Comparison of ENCODE assay signal across 20 cellular contexts in the genomic region with DNA sequence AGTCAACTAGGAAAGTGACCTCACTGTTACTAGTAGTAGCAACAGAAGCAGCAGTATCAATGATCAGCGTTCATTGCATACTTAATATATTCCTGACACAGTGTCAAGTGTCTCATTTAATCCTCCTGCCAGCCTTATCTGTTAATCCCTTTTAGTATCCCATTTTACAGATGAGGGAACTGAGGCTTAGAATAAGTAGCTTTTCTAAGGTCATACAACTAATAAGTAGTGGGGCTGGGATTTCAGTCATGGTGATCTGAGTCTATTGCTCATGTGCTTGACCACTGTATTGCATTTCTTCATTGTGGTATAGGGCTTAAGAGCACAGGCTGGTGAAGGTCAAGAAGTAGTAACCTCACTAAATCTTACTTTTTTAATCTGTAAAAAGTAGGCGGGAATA.
DNase-seq lines count a peak whose midpoint lies in the region; ATAC-seq, FAIRE-seq and TF ChIP-seq lines count a peak whose summit lies in the region.
"Had no signal": no experiment of that assay in that cellular context is flagged by ENCODE, and none has a peak within 500 bp of the region (broad histone marks: within the 10 kb centered on the region; RNA-seq: fewer than 3 reads in every experiment).

No MANE protein-coding gene starts in this region.

- H3K36me3 Mint-ChIP-seq in CD4-positive, alpha-beta T cell (ENCODE audit: low read depth) = no peaks in the 10 kb centered on the region
- H3K36me3 Mint-ChIP-seq: CD4-positive, alpha-beta memory T cell; CD8-positive, alpha-beta memory T cell had no signal

- POLR2A ChIA-PET in HepG2 (lab: Yijun Ruan, JAX) (no interaction called here), H1 (lab: Charles Lee; ENCODE audit: partially characterized antibody) (interaction anchor here (1.1 kb wide), 1 partner anchor 17 kb away, joined by 3 read pairs; no protein-coding TSS in a partner anchor)
- POLR2A ChIA-PET in CD4-positive, alpha-beta T cell (lab: Charles Lee) = no interaction called here

- TF ChIP-seq EP300 in HepG2 (IDR thresholded peaks at IDR 0.05; ENCODE audit: low read depth in 2 of 2, low read length in 2 of 2) = no peak
- no peak for TF ChIP-seq EP300 in HepG2 (CRISPR knock-in tag; IDR thresholded peaks at IDR 0.05; ENCODE audit: borderline replicate concordance)
- TF ChIP-seq EP300 in H1 (IDR thresholded peaks at IDR 0.05; ENCODE audit: borderline replicate concordance in 1 of 2, low read depth in 2 of 2, low read length in 2 of 2) = no peak

- no peak overlapping the region for H4K91ac ChIP-seq in H1 (replicated peaks; ENCODE audit: insufficient read length, low read length)

- H3K56ac ChIP-seq in H1 (replicated peaks; ENCODE audit: insufficient read length, low read depth, low read length) = no peak overlapping the region

- no TSS peak for BruUV-seq in HepG2 (replicated peaks; lab: Mats Ljungman, UMichigan)

- 89% methylated on average over 2 of the region's 2 CpGs for WGBS in HepG2 (ENCODE audit: low lambda C conversion rate)
- 86% methylated on average over 1 of the region's 2 CpGs for WGBS in right lobe of liver (ENCODE audit: insufficient coverage, low coverage, low lambda C conversion rate, missing lambda C conversion rate)
- 95% methylated on average over 2 of the region's 2 CpGs; no CpG with 5 or more reads in 1 of the 2 experiments for WGBS in H1 (ENCODE audit: extremely low coverage in 1 of 2, insufficient coverage in 1 of 2, insufficient read length in 1 of 2, insufficient replicate concordance in 2 of 2, low coverage in 1 of 2, low lambda C conversion rate in 2 of 2, missing lambda C conversion rate in 1 of 2), 2 experiments

- no peak overlapping the region for H3K14ac ChIP-seq in H1 (ENCODE audit: insufficient read length)

- H3K9me3 ChIP-seq in HepG2 (ENCODE audit: low read length) = no peaks in the 10 kb centered on the region
- H3K9me3 ChIP-seq in right lobe of liver = no peaks in the 10 kb centered on the region
- no peaks in the 10 kb centered on the region for H3K9me3 ChIP-seq in H1 (ENCODE audit: insufficient read depth in 2 of 2, low read depth in 1 of 2, low read length in 1 of 2)
- no peaks in the 10 kb centered on the region for H3K9me3 ChIP-seq in CD4-positive, alpha-beta T cell (ENCODE audit: control insufficient read depth, low read length)
- H3K9me3 ChIP-seq: A549; BLaER1 treated with 17β-estradiol and CSF1 and Interleukin-3, amounts not matched to agents 10 nM and 100 nM had no signal

- TF ChIP-seq CTCF in HepG2 (CRISPR knock-in tag; IDR thresholded peaks at IDR 0.05) (no peak), right lobe of liver (IDR thresholded peaks at IDR 0.05) (no peak), H1 (IDR thresholded peaks at IDR 0.05; ENCODE audit: control extremely low read depth in 1 of 3, insufficient read depth in 1 of 3, low read depth in 1 of 3, low read length in 3 of 3) (no peak)
- TF ChIP-seq CTCF in CD4-positive, alpha-beta T cell (IDR thresholded peaks at IDR 0.05) = no peak

- DNase-seq in DMS 273 (lab: John Stamatoyannopoulos, UW; ENCODE audit: unreplicated experiment) (peak; percentile 16), DMS 273 treated with DMSO at 0.1 percent for 48 hours (lab: John Stamatoyannopoulos, UW) (no peak), HepG2 (ENCODE audit: low spot score) (no peak), right lobe of liver (no peak), H1 (ENCODE audit: low read depth in 1 of 2, low spot score in 2 of 2) (no peak)
- DNase-seq in CD4-positive, alpha-beta T cell = no peak
- DNase-seq: AML-193; CD4-positive, alpha-beta memory T cell; CD8-positive, alpha-beta memory T cell; COR-L47; DMS79 treated with DMSO at 0.1 percent for 48 hours; GF-D8 had no signal

- H3K36me3 ChIP-seq in HepG2 (replicated peaks in 1 of 2; ENCODE audit: control insufficient read depth in 1 of 2, insufficient read depth in 2 of 2, low read length in 2 of 2) (no peaks in the 10 kb centered on the region), right lobe of liver (no peaks in the 10 kb centered on the region), H1 (ENCODE audit: control insufficient read depth in 2 of 4, insufficient read depth in 4 of 4, low read length in 3 of 4) (no peaks in the 10 kb centered on the region)
- H3K36me3 ChIP-seq: BLaER1 treated with 17β-estradiol and CSF1 and Interleukin-3, amounts not matched to agents 10 nM and 100 nM had no signal

- H3K27me3 ChIP-seq in HepG2 (ENCODE audit: control insufficient read depth in 1 of 2, insufficient read depth in 2 of 2, low read length in 2 of 2) (no peaks in the 10 kb centered on the region), right lobe of liver (no peaks in the 10 kb centered on the region), H1 (replicated peaks in 1 of 4; ENCODE audit: control insufficient read depth in 3 of 4, extremely low read depth in 1 of 4, insufficient read depth in 3 of 4, low read length in 3 of 4) (no peaks in the 10 kb centered on the region)
- H3K27me3 ChIP-seq in CD4-positive, alpha-beta T cell (ENCODE audit: control insufficient read depth, insufficient read depth, low read length) = no peaks in the 10 kb centered on the region
- H3K27me3 ChIP-seq: BLaER1 treated with 17β-estradiol and CSF1 and Interleukin-3, amounts not matched to agents 10 nM and 100 nM had no signal

- H4K20me1 ChIP-seq in HepG2 (ENCODE audit: insufficient read depth, low read length) (0 out of 2 replicates have a peak, but pooled peaks cover 2% of the 10 kb centered on the region), H1 (replicated peaks in 1 of 2; ENCODE audit: control insufficient read depth in 1 of 2, insufficient read depth in 2 of 2, low read length in 2 of 2) (peaks cover 8 to 11% of the 10 kb centered on the region in 2 experiments)

- peaks cover 6% of the 10 kb centered on the region for H3K79me1 ChIP-seq in H1 (ENCODE audit: low read depth, low read length)

- H2BK15ac ChIP-seq in H1 (ENCODE audit: low read length) = no peak overlapping the region

- no peaks in the 10 kb centered on the region for H3K23me2 ChIP-seq in H1 (ENCODE audit: low read depth, low read length)

- H4K8ac ChIP-seq in H1 (ENCODE audit: extremely low read depth, insufficient read depth, low read length) = no peak overlapping the region

- H4K5ac ChIP-seq in H1 (ENCODE audit: insufficient read length, low read depth, low read length) = no peak overlapping the region

- peaks cover 3% of the 10 kb centered on the region for H3K27me3 Mint-ChIP-seq in CD4-positive, alpha-beta T cell
- H3K27me3 Mint-ChIP-seq: B cell; CD4-positive, alpha-beta memory T cell had no signal

- H3K79me2 ChIP-seq in HepG2 (ENCODE audit: insufficient read depth, low read length) = peaks cover 7% of the 10 kb centered on the region
- H3K79me2 ChIP-seq in H1 (ENCODE audit: control insufficient read depth in 1 of 2, insufficient read depth in 2 of 2, low read length in 2 of 2) = peaks cover 0 to 94% of the 10 kb centered on the region in 2 experiments; a peak in 3 of 4 replicates

- in situ Hi-C loops in HepG2 (cut with HindIII; ENCODE audit: extremely low pct_ligation_motif_present, low pct_unique_long_range_greater_than_20kb) = no loop called here

- TF ChIP-seq RAD21 in HepG2 (CRISPR knock-in tag; IDR thresholded peaks at IDR 0.05) (no peak), H1 (IDR thresholded peaks at IDR 0.05 in 1 of 2, conservative IDR thresholded peaks at IDR 0.05 in 1 of 2; ENCODE audit: low read depth in 2 of 2, low read length in 2 of 2) (no peak)

- no peak overlapping the region for H2AFZ ChIP-seq in HepG2 (ENCODE audit: low read length)
- H2AFZ ChIP-seq in H1 (ENCODE audit: low read length) = no peak overlapping the region

- H3K27ac ChIP-seq in HepG2 (ENCODE audit: extremely low read length, insufficient read depth, low read length) (no peak overlapping the region), right lobe of liver (no peak overlapping the region), H1 (ENCODE audit: low read depth, low read length) (no peak overlapping the region)
- no peak overlapping the region for H3K27ac ChIP-seq in CD4-positive, alpha-beta T cell (ENCODE audit: low read depth, low read length)
- H3K27ac ChIP-seq: 22Rv1; A549; BLaER1 treated with 17β-estradiol and CSF1 and Interleukin-3, amounts not matched to agents 10 nM and 100 nM; C4-2B had no signal

- H2BK5ac ChIP-seq in H1 (ENCODE audit: low read depth, low read length) = no peak overlapping the region

- H3K4me3 Mint-ChIP-seq in CD4-positive, alpha-beta T cell = no peak overlapping the region
- H3K4me3 Mint-ChIP-seq: B cell; CD4-positive, alpha-beta memory T cell; CD8-positive, alpha-beta memory T cell had no signal

- no peak overlapping the region for H2BK12ac ChIP-seq in H1 (ENCODE audit: low read depth, low read length)

- H3K4me1 ChIP-seq in HepG2 (ENCODE audit: insufficient read depth, low read length) (peaks cover 17% of the 10 kb centered on the region), right lobe of liver (no peaks in the 10 kb centered on the region), H1 (replicated peaks in 1 of 4; ENCODE audit: control insufficient read depth in 3 of 4, insufficient read depth in 4 of 4, low read length in 3 of 4) (peaks cover 0 to 14% (median 8%) of the 10 kb centered on the region in 4 experiments; a peak in 4 of 7 replicates)
- H3K4me1 ChIP-seq: A549 had no signal

- CTCF ChIA-PET in HepG2 (lab: Yijun Ruan, JAX; ENCODE audit: low intra/inter-chr PET ratio, low total read pairs) (no interaction called here), H1 (lab: Charles Lee; ENCODE audit: partially characterized antibody) (no interaction called here)
- CTCF ChIA-PET in CD4-positive, alpha-beta T cell (lab: Charles Lee) = no interaction called here

- H3K27ac Mint-ChIP-seq in CD4-positive, alpha-beta T cell = no peak overlapping the region
- H3K27ac Mint-ChIP-seq: B cell; CD4-positive, alpha-beta memory T cell; CD8-positive, alpha-beta memory T cell had no signal

- H3K9me3 Mint-ChIP-seq in CD4-positive, alpha-beta T cell = peaks cover 4% of the 10 kb centered on the region

- no peak overlapping the region for H2AK5ac ChIP-seq in H1 (ENCODE audit: low read depth, low read length)

- TF ChIP-seq POLR2A in HepG2 (IDR thresholded peaks at IDR 0.05; ENCODE audit: insufficient read depth in 1 of 2, low read depth in 2 of 2, low read length in 2 of 2) = no peak
- no peak for TF ChIP-seq POLR2A in right lobe of liver (IDR thresholded peaks at IDR 0.05)
- TF ChIP-seq POLR2A in H1 (IDR thresholded peaks at IDR 0.05; ENCODE audit: control extremely low read depth in 1 of 2, low read depth in 2 of 2, low read length in 2 of 2) = no peak

- no peaks in the 10 kb centered on the region for H3K4me1 Mint-ChIP-seq in CD4-positive, alpha-beta T cell (ENCODE audit: low read depth)
- H3K4me1 Mint-ChIP-seq: B cell; CD4-positive, alpha-beta memory T cell; CD8-positive, alpha-beta memory T cell had no signal

- no peak overlapping the region for H3K18ac ChIP-seq in H1 (ENCODE audit: extremely low read depth, low read length)

- ATAC-seq in HepG2 = no peak
- ATAC-seq in right lobe of liver = no peak
- ATAC-seq in CD4-positive, alpha-beta T cell (ENCODE audit: poor library complexity) = no peak
- ATAC-seq: A549 had no signal

- no peak overlapping the region for H3K23ac ChIP-seq in H1 (ENCODE audit: insufficient read length)

- intact Hi-C loops in HepG2 (cut with micrococcal nuclease; ENCODE audit: unreplicated experiment) (no loop called here), right lobe of liver (cut with DNase I) (no loop called here)
- intact Hi-C loops in CD4-positive, alpha-beta T cell (cut with DNase I, micrococcal nuclease) = no loop called here

- H3K4me2 ChIP-seq in HepG2 (ENCODE audit: low read depth, low read length) (no peak overlapping the region), H1 (ENCODE audit: insufficient read depth in 1 of 2, low read depth in 2 of 2, low read length in 2 of 2) (no peak overlapping the region)
- H3K4me2 ChIP-seq: A549; BLaER1 treated with 17β-estradiol and CSF1 and Interleukin-3, amounts not matched to agents 10 nM and 100 nM had no signal

- H3K4me3 ChIP-seq in HepG2 (replicated peaks in 1 of 3; ENCODE audit: insufficient read depth in 1 of 3, low read depth in 2 of 3, low read length in 3 of 3) (no peak overlapping the region), right lobe of liver (no peak overlapping the region), H1 (ENCODE audit: extremely low read depth in 1 of 4, insufficient read depth in 2 of 4, low read depth in 3 of 4, low read length in 4 of 4) (no peak overlapping the region)
- H3K4me3 ChIP-seq: A549; BLaER1 treated with 17β-estradiol and CSF1 and Interleukin-3, amounts not matched to agents 10 nM and 100 nM had no signal

- H3K4ac ChIP-seq in H1 (replicated peaks; ENCODE audit: insufficient read length, low read depth, low read length) = no peak overlapping the region

- no peak overlapping the region for H2BK120ac ChIP-seq in H1 (replicated peaks; ENCODE audit: low read depth, low read length)

- no peak for FAIRE-seq in HepG2 (lab: Jason Lieb, UNC)
- FAIRE-seq in H1 (lab: Jason Lieb, UNC) = no peak
- FAIRE-seq: A549, G401.6, GM12891, GM19239 had no signal

- no peak overlapping the region for H3K9ac ChIP-seq in HepG2 (ENCODE audit: insufficient read depth, low read depth, low read length)
- no peak overlapping the region for H3K9ac ChIP-seq in H1 (replicated peaks in 1 of 4; ENCODE audit: extremely low read depth in 1 of 4, low read depth in 3 of 4, low read length in 3 of 4)
- H3K9ac ChIP-seq: BLaER1 treated with 17β-estradiol and CSF1 and Interleukin-3, amounts not matched to agents 10 nM and 100 nM had no signal

- H2BK20ac ChIP-seq in H1 (ENCODE audit: low read length) = no peak overlapping the region
